ENCODE assay signal across 1 cellular context in genomic region chr2:177972782-177973181, GRCh38.
TF ChIP-seq lines count a peak whose summit lies in the region.

No MANE protein-coding gene starts in this region.

TF ChIP-seq in GM23338, 12 proteins besides CTCF, POLR2A, EP300 and RAD21 (continued from another document):
- no peak for TF ChIP-seq ZNF462 (CRISPR knock-in tag; IDR thresholded peaks at IDR 0.05)
TF ChIP-seq in GM23338: peak in this region for 0.
